In genomic region chr10:84328303-84329093, GRCh38 we compare ENCODE assay signal across 1 cellular context.
A peak's percentile ranks its signal among the peaks of the same experiment; 100 is the strongest.
TF ChIP-seq lines count a peak whose summit lies in the region.

Gene CCSER2 (plus strand): TSS chr10:84328589. CDS start chr10:84371053, 42,464 bp downstream.

TF ChIP-seq in HepG2, 621 proteins besides CTCF, POLR2A, EP300 and RAD21 (continued from another document and continues in another):
- TF ChIP-seq E2F2 (CRISPR knock-in tag; IDR thresholded peaks at IDR 0.05; ENCODE audit: borderline replicate concordance) (no peak), MAX (IDR thresholded peaks at IDR 0.05) (no peak; the same call in none of the 2 replicates), MXI1 (IDR thresholded peaks at IDR 0.05; ENCODE audit: borderline replicate concordance, low read depth, low read length) (peak; percentile 11; the same call in 1 of the 3 replicates), TFE3 (CRISPR knock-in tag; IDR thresholded peaks at IDR 0.05) (no peak), SIN3B (IDR thresholded peaks at IDR 0.05; ENCODE audit: low read length) (no peak), REXO4 (CRISPR knock-in tag; IDR thresholded peaks at IDR 0.05; ENCODE audit: borderline replicate concordance) (0 out of 2 replicates have a peak, but pooled peaks have one; percentile 31), ZNF143 (CRISPR knock-in tag; IDR thresholded peaks at IDR 0.05) (no peak), DRAP1 (CRISPR knock-in tag; IDR thresholded peaks at IDR 0.05) (peak; percentile 81), BCL6 (CRISPR knock-in tag; IDR thresholded peaks at IDR 0.05) (no peak), ARNT2 (CRISPR knock-in tag; IDR thresholded peaks at IDR 0.05; ENCODE audit: low read depth) (no peak; the same call in 1 of the 2 replicates), FOXJ3 (CRISPR knock-in tag; IDR thresholded peaks at IDR 0.05; ENCODE audit: borderline replicate concordance) (no peak), IRF1 (CRISPR knock-in tag; IDR thresholded peaks at IDR 0.05; ENCODE audit: low read depth) (no peak), NFYC (CRISPR knock-in tag; IDR thresholded peaks at IDR 0.05) (no peak), STAT5B (CRISPR knock-in tag; IDR thresholded peaks at IDR 0.05) (no peak), ZNF253 (CRISPR knock-in tag; IDR thresholded peaks at IDR 0.05; ENCODE audit: borderline replicate concordance) (no peak), KLF11 (CRISPR knock-in tag; IDR thresholded peaks at IDR 0.05) (no peak), ZNF558 (CRISPR knock-in tag; IDR thresholded peaks at IDR 0.05; ENCODE audit: borderline replicate concordance) (peak; percentile 27; the same call in 1 of the 2 replicates), HNF4G (IDR thresholded peaks at IDR 0.05; ENCODE audit: borderline replicate concordance, low read depth, low read length) (no peak), HNF4G (CRISPR knock-in tag; IDR thresholded peaks at IDR 0.05; ENCODE audit: borderline replicate concordance, low read depth) (peak; percentile 53; the same call in 1 of the 2 replicates), TGIF2 (CRISPR knock-in tag; IDR thresholded peaks at IDR 0.05) (no peak; the same call in 1 of the 2 replicates), ZSCAN5A (CRISPR knock-in tag; IDR thresholded peaks at IDR 0.05; ENCODE audit: borderline replicate concordance) (no peak), BORCS8-MEF2B (CRISPR knock-in tag; IDR thresholded peaks at IDR 0.05) (0 out of 2 replicates have a peak, but pooled peaks have one; percentile 76), EEA1 (CRISPR knock-in tag; IDR thresholded peaks at IDR 0.05; ENCODE audit: borderline replicate concordance) (peak; percentile 63; the same call in 1 of the 2 replicates), XBP1 (CRISPR knock-in tag; IDR thresholded peaks at IDR 0.05) (no peak), ATF7-NPFF (CRISPR knock-in tag; IDR thresholded peaks at IDR 0.05; ENCODE audit: low read depth) (peak; percentile 80), HNRNPLL (IDR thresholded peaks at IDR 0.05; ENCODE audit: low read depth, low read length, poor library complexity, severe bottlenecking) (peak; percentile 46), MXD1 (CRISPR knock-in tag; IDR thresholded peaks at IDR 0.05) (peak; percentile 45; the same call in 1 of the 2 replicates), TCF7 (IDR thresholded peaks at IDR 0.05; ENCODE audit: low read depth) (no peak), ASH2L (IDR thresholded peaks at IDR 0.05; ENCODE audit: insufficient read length, low read depth, low read length) (peak; percentile 72), FIP1L1 (IDR thresholded peaks at IDR 0.05; ENCODE audit: borderline replicate concordance, insufficient read depth, low read depth, low read length) (no peak), ETV6 (CRISPR knock-in tag; conservative IDR thresholded peaks at IDR 0.05) (no peak), ZNF138 (CRISPR knock-in tag; IDR thresholded peaks at IDR 0.05; ENCODE audit: low read depth) (no peak), ATF1 (CRISPR knock-in tag; IDR thresholded peaks at IDR 0.05) (no peak), MEIS1 (CRISPR knock-in tag; IDR thresholded peaks at IDR 0.05; ENCODE audit: borderline replicate concordance) (no peak; the same call in 1 of the 2 replicates), GPBP1L1 (CRISPR knock-in tag; IDR thresholded peaks at IDR 0.05) (no peak), IKZF4 (CRISPR knock-in tag; IDR thresholded peaks at IDR 0.05; ENCODE audit: borderline replicate concordance, low read depth, not compliant biosample characterization) (peak; percentile 80), TBL1XR1 (IDR thresholded peaks at IDR 0.05; ENCODE audit: borderline replicate concordance, low read length, partially characterized antibody) (no peak), ZFX (CRISPR knock-in tag; IDR thresholded peaks at IDR 0.05; ENCODE audit: low read depth) (peak; percentile 94), ZBTB37 (CRISPR knock-in tag; IDR thresholded peaks at IDR 0.05) (no peak), MYPOP (CRISPR knock-in tag; IDR thresholded peaks at IDR 0.05) (no peak), ZNF576 (CRISPR knock-in tag; IDR thresholded peaks at IDR 0.05) (no peak), ZNF562 (CRISPR knock-in tag; IDR thresholded peaks at IDR 0.05; ENCODE audit: borderline replicate concordance) (no peak), ZBTB21 (CRISPR knock-in tag; IDR thresholded peaks at IDR 0.05) (peak; percentile 89), ZNF687 (CRISPR knock-in tag; IDR thresholded peaks at IDR 0.05) (peak; percentile 67), PAWR (CRISPR knock-in tag; IDR thresholded peaks at IDR 0.05; ENCODE audit: borderline replicate concordance) (0 out of 2 replicates have a peak, but pooled peaks have one; percentile 37), ZNF816 (CRISPR knock-in tag; IDR thresholded peaks at IDR 0.05; ENCODE audit: borderline replicate concordance) (no peak), ATF2 (CRISPR knock-in tag; IDR thresholded peaks at IDR 0.05) (no peak), TOE1 (CRISPR knock-in tag; IDR thresholded peaks at IDR 0.05) (no peak), XRCC5 (optimal IDR thresholded peaks at IDR 0.05; ENCODE audit: low read length) (peak; percentile 17)
